In the genomic region with DNA sequence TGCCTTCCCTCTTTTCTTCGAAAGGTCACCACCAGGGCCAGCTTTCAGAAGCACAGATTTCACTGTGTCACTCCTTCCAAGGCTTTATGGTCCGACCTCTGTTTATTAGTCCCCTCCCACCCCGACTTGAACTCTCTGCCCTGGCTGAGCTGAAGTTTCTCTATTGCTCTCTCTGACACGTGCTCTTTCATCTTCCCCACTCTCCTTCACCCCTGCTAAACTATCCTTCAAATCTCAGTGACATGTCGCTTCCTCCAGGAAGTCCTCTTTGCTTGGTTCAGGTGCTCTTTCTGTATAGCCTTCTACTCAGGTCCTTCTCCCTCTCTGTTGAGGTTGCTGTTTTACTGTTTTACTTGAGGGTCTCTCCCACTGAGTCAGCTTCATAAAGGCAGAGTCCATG, we compare ENCODE assay signal across 18 cellular contexts.
DNase-seq lines count a peak whose midpoint lies in the region; ATAC-seq, FAIRE-seq and TF ChIP-seq lines count a peak whose summit lies in the region.
"Had no signal": no experiment of that assay in that cellular context is flagged by ENCODE, and none has a peak within 500 bp of the region (broad histone marks: within the 10 kb centered on the region; RNA-seq: fewer than 3 reads in every experiment).

No MANE protein-coding gene starts in this region.

- no peak for FAIRE-seq in A549 (lab: Jason Lieb, UNC)
- FAIRE-seq: G401.6, GM12892, GM19239, H54 had no signal

- H3K4me3 Mint-ChIP-seq in neural crest cell: no peak overlapping the region
- H3K4me3 Mint-ChIP-seq: CD4-positive, alpha-beta memory T cell had no signal

- H3K36me3 ChIP-seq in OCI-LY7 (ENCODE audit: insufficient read depth, low read length): no peaks in the 10 kb centered on the region
- no peaks in the 10 kb centered on the region for H3K36me3 ChIP-seq in mammary epithelial cell (ENCODE audit: insufficient read depth, low read length)
- H3K36me3 ChIP-seq in HAP-1 (replicated peaks): no peaks in the 10 kb centered on the region

- H3K9me3 ChIP-seq in A549: no peaks in the 10 kb centered on the region
- H3K9me3 ChIP-seq in OCI-LY7 (ENCODE audit: low read length): no peaks in the 10 kb centered on the region
- no peaks in the 10 kb centered on the region for H3K9me3 ChIP-seq in mammary epithelial cell (replicated peaks; ENCODE audit: insufficient read depth, low read length)
- H3K9me3 ChIP-seq in HAP-1: no peaks in the 10 kb centered on the region

- H3K79me2 ChIP-seq in OCI-LY7 (ENCODE audit: insufficient read depth, low read depth, low read length) (no peaks in the 10 kb centered on the region), mammary epithelial cell (ENCODE audit: insufficient read depth, low read length) (no peaks in the 10 kb centered on the region)

- intact Hi-C loops in OCI-LY7 (cut with micrococcal nuclease; ENCODE audit: unreplicated experiment) (loop anchor here (5.0 kb wide), 2 partner anchors 87 to 132 kb away; a partner anchor contains a TSS), mammary epithelial cell (cut with micrococcal nuclease) (no loop called here)

- TF ChIP-seq CTCF in A549 (IDR thresholded peaks at IDR 0.05) (no peak), OCI-LY7 (conservative IDR thresholded peaks at IDR 0.05; ENCODE audit: low read length) (no peak), neural crest cell (conservative IDR thresholded peaks at IDR 0.05) (no peak), mammary epithelial cell (conservative IDR thresholded peaks at IDR 0.05 in 1 of 2, IDR thresholded peaks at IDR 0.05 in 1 of 2; ENCODE audit: extremely low read depth in 1 of 2, insufficient read depth in 1 of 2, low read depth in 1 of 2, low read length in 2 of 2) (no peak)

- dilution Hi-C loops in mammary epithelial cell (cut with HindIII; ENCODE audit: low sequenced_read_pairs): no loop called here

- BruUV-seq in OCI-LY7 (replicated peaks; lab: Mats Ljungman, UMichigan) (no TSS peak), mammary epithelial cell (replicated peaks; lab: Mats Ljungman, UMichigan) (no TSS peak)

- no peaks in the 10 kb centered on the region for H3K27me3 Mint-ChIP-seq in neural crest cell (ENCODE audit: low read depth)

- CTCF ChIA-PET in A549 (lab: Yijun Ruan, JAX) (interaction anchor here (0.8 to 15.6 kb wide), 8 partner anchors 9 to 345 kb away, joined by 3 to 579 read pairs (median 4); no protein-coding TSS in a partner anchor), OCI-LY7 (lab: Charles Lee; ENCODE audit: unreplicated experiment) (interaction anchor here (0.6 to 1.2 kb wide), 5 partner anchors 20 to 420 kb away, joined by 3 read pairs; a partner anchor contains a TSS), mammary epithelial cell (lab: Charles Lee; ENCODE audit: low non-redundant PET) (no interaction called here)

- no peak for TF ChIP-seq EP300 in A549 (IDR thresholded peaks at IDR 0.05)

- no peak for ATAC-seq in A549
- ATAC-seq in GM21576 (IDR thresholded peaks at IDR 0.05; ENCODE audit: unreplicated experiment): no peak

- H3K9me2 ChIP-seq in OCI-LY7 (ENCODE audit: insufficient read depth, low read length): no peaks in the 10 kb centered on the region

- H3K4me1 ChIP-seq in A549 (no peaks in the 10 kb centered on the region), OCI-LY7 (ENCODE audit: insufficient read depth, low read length, poor library complexity, severe bottlenecking) (peaks cover 62% of the 10 kb centered on the region), mammary epithelial cell (ENCODE audit: insufficient read depth, low read length) (no peaks in the 10 kb centered on the region), HAP-1 (no peaks in the 10 kb centered on the region)

- H3K4me1 Mint-ChIP-seq in neural crest cell: peaks cover 28% of the 10 kb centered on the region

- H3K9me3 Mint-ChIP-seq in neural crest cell: peaks cover 3% of the 10 kb centered on the region
- H3K9me3 Mint-ChIP-seq: CD4-positive, alpha-beta memory T cell had no signal

- no peak for TF ChIP-seq POLR2A in A549 (IDR thresholded peaks at IDR 0.05; ENCODE audit: low read length)

- no peak overlapping the region for H3K9ac ChIP-seq in mammary epithelial cell (ENCODE audit: insufficient read depth, low read length)

- H3K4me2 ChIP-seq in A549: no peak overlapping the region
- 0 out of 2 replicates have a peak overlapping the region, but pooled peaks have one; percentile 13 for H3K4me2 ChIP-seq in OCI-LY7 (ENCODE audit: low read length)
- H3K4me2 ChIP-seq in mammary epithelial cell (ENCODE audit: insufficient read depth, low read depth, low read length): no peak overlapping the region

- TF ChIP-seq RAD21 in A549 (conservative IDR thresholded peaks at IDR 0.05 in 1 of 2, IDR thresholded peaks at IDR 0.05 in 1 of 2): no peak

- H3K27ac Mint-ChIP-seq in neural crest cell (ENCODE audit: unreplicated experiment): peak overlapping the region; percentile 59

- in situ Hi-C loops in mammary epithelial cell (cut with MboI; ENCODE audit: low sequenced_read_pairs in 2 of 2) (loop anchor here in 1 of 2 donors (10.0 kb wide), 1 partner anchor 349 kb away; no protein-coding TSS in a partner anchor), HAP-1 (cut with MboI; ENCODE audit: low sequenced_read_pairs) (loop anchor here (25.0 kb wide), 1 partner anchor 567 kb away; no protein-coding TSS in a partner anchor)

- H2AFZ ChIP-seq in OCI-LY7 (ENCODE audit: low read length) (peak overlapping the region; percentile 70; the same call in 1 of the 2 replicates), mammary epithelial cell (ENCODE audit: low read depth, low read length) (no peak overlapping the region)

- H3K4me3 ChIP-seq in A549 (no peak overlapping the region), OCI-LY7 (ENCODE audit: low read depth, low read length, poor library complexity, severe bottlenecking) (no peak overlapping the region), mammary epithelial cell (replicated peaks in 1 of 3; ENCODE audit: insufficient read depth in 1 of 3, low read depth in 2 of 3, low read length in 3 of 3) (no peak overlapping the region), HAP-1 (no peak overlapping the region)

- H3K27me3 ChIP-seq in mammary epithelial cell (ENCODE audit: insufficient read depth, low read length) (no peaks in the 10 kb centered on the region), HAP-1 (ENCODE audit: low read depth) (no peaks in the 10 kb centered on the region)

- H3K36me3 Mint-ChIP-seq in neural crest cell (ENCODE audit: low read depth): no peaks in the 10 kb centered on the region
- H3K36me3 Mint-ChIP-seq: CD4-positive, alpha-beta memory T cell had no signal

- H4K20me1 ChIP-seq in OCI-LY7 (ENCODE audit: insufficient read depth, low read length): no peaks in the 10 kb centered on the region
- H4K20me1 ChIP-seq in mammary epithelial cell (ENCODE audit: insufficient read depth, low read length): no peaks in the 10 kb centered on the region

- POLR2A ChIA-PET in A549 (lab: Yijun Ruan, JAX): no interaction called here
- POLR2A ChIA-PET in OCI-LY7 (lab: Charles Lee): interaction anchor here (0.7 to 1.2 kb wide), 5 partner anchors 11 to 360 kb away, joined by 3 to 5 read pairs (median 4); no protein-coding TSS in a partner anchor

- H3K27ac ChIP-seq in A549: no peak overlapping the region
- peak overlapping the region; percentile 79 for H3K27ac ChIP-seq in OCI-LY7 (ENCODE audit: low read depth, low read length, poor library complexity, severe bottlenecking)
- H3K27ac ChIP-seq in mammary epithelial cell (ENCODE audit: insufficient read depth, low read depth, low read length): no peak overlapping the region

- no peak for DNase-seq in A549 (ENCODE audit: low read depth in 1 of 2, low spot score in 1 of 2)
- peak; percentile 62 for DNase-seq in OCI-LY7 (ENCODE audit: low spot score)
- peak; percentile 38 for DNase-seq in islet precursor cell
- no peak for DNase-seq in neural crest cell (ENCODE audit: low read depth, low spot score)
- no peak for DNase-seq in mammary epithelial cell
- DNase-seq in HAP-1 (ENCODE audit: low spot score in 2 of 2): no peak
- DNase-seq: 8988T; Calu3; CD4-positive, alpha-beta memory T cell; COR-L47; DND-41; GOT3; HCEC 1CT had no signal

- 60% methylated on average over 5 of the region's 5 CpGs for WGBS in A549 (ENCODE audit: missing lambda C conversion rate)
- 88% methylated on average over 4 of the region's 5 CpGs for WGBS in mammary epithelial cell (ENCODE audit: low coverage, missing lambda C conversion rate)

TF ChIP-seq in A549, 52 proteins besides CTCF, POLR2A, EP300 and RAD21:
- TF ChIP-seq BHLHE40 (IDR thresholded peaks at IDR 0.05; ENCODE audit: low read depth, low read length) (no peak), ZFP36 (IDR thresholded peaks at IDR 0.05; ENCODE audit: borderline replicate concordance, partially characterized antibody) (peak; percentile 86), HEYL (CRISPR knock-in tag; IDR thresholded peaks at IDR 0.05) (no peak)

Comparison
In these comparisons a context has a peak if more than half of its experiments do, and no peak if none do; other contexts are left out.
1. DNase-seq: peak in OCI-LY7 (single experiment) and islet precursor cell (single experiment); none in A549 (0 of 2), neural crest cell (single experiment), mammary epithelial cell (single experiment) and HAP-1 (0 of 2).